Comparison of ENCODE assay signal across 13 cellular contexts in the genomic region with DNA sequence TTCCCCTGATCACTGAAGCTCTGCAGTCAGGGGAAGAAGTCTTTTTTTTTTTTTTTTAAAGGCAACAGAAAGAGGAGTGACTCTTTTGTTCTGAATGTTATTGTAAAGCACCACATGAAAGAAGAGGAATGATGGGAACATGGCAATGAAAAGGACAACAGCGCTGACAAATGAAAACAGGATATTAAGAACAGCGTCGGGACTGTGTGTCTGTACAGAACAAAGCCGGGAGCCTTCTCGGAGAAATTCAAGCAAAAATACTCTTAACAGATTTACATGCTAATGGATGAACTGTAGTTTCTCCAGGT. TPM values are rescaled to one million over a fixed set of nuclear protein-coding genes. Genes with fewer than 3 reads are reported as not detected.
DNase-seq lines count a peak whose midpoint lies in the region; ATAC-seq, FAIRE-seq and TF ChIP-seq lines count a peak whose summit lies in the region.
"Had no signal": no experiment of that assay in that cellular context is flagged by ENCODE, and none has a peak within 500 bp of the region (broad histone marks: within the 10 kb centered on the region; RNA-seq: fewer than 3 reads in every experiment).

No MANE protein-coding gene starts in this region.

- H2AFZ ChIP-seq in mesenchymal stem cell (ENCODE audit: low read depth, low read length), result no peak overlapping the region

- POLR2A ChIA-PET in A549 (lab: Yijun Ruan, JAX) (interaction anchor here (0.6 to 1.5 kb wide), 3 partner anchors 12 to 40 kb away, joined by 3 to 10 read pairs (median 3); a partner anchor contains a TSS), HEK293T (lab: Yijun Ruan, JAX) (interaction anchor here (1.1 to 1.2 kb wide), 2 partner anchors 40 to 41 kb away, joined by 3 to 4 read pairs; a partner anchor contains a TSS)

- no peak overlapping the region for H3K18ac ChIP-seq in mesenchymal stem cell (ENCODE audit: low read depth in 1 of 2, low read length in 2 of 2)

- H3K9ac ChIP-seq in mesenchymal stem cell (ENCODE audit: low read length), result peak overlapping the region; percentile 79

- no peak overlapping the region for H2BK12ac ChIP-seq in mesenchymal stem cell (ENCODE audit: low read length in 2 of 2)

- H3K79me1 ChIP-seq in mesenchymal stem cell (replicated peaks; ENCODE audit: low read length, poor library complexity, severe bottlenecking), result peaks cover 1% of the 10 kb centered on the region

- H3K4me2 ChIP-seq in A549, result peak overlapping the region; percentile 94
- no peak overlapping the region for H3K4me2 ChIP-seq in mesenchymal stem cell (ENCODE audit: low read length, poor library complexity, severe bottlenecking)

- no peak for FAIRE-seq in A549 (lab: Jason Lieb, UNC)

- TF ChIP-seq POLR2A in A549 (IDR thresholded peaks at IDR 0.05; ENCODE audit: low read length), result no peak

- H3K4me3 ChIP-seq in A549 (peak overlapping the region; percentile 22; the same call in 1 of the 3 replicates), brain microvascular endothelial cell (ENCODE audit: low read depth, low read length) (no peak overlapping the region), mesenchymal stem cell (ENCODE audit: insufficient read depth in 1 of 2, low read depth in 1 of 2, low read length in 2 of 2) (peak overlapping the region in 1 of 2 experiments; percentile 54)
- H3K4me3 ChIP-seq: SK-N-MC had no signal

- H3K14ac ChIP-seq in mesenchymal stem cell (ENCODE audit: low read length in 2 of 2), result no peak overlapping the region

- no peak overlapping the region for H3K4ac ChIP-seq in mesenchymal stem cell (ENCODE audit: low read depth in 1 of 2, low read length in 2 of 2)

- peak overlapping the region; percentile 95 to 96 for H3K27ac ChIP-seq in A549
- peak overlapping the region; percentile 97 for H3K27ac ChIP-seq in brain microvascular endothelial cell
- peak overlapping the region; percentile 90 for H3K27ac ChIP-seq in mesenchymal stem cell (ENCODE audit: low read length, poor library complexity, severe bottlenecking)
- H3K27ac ChIP-seq in substantia nigra (ENCODE audit: low read depth, low read length, poor library complexity, severe bottlenecking), result no peak overlapping the region
- H3K27ac ChIP-seq: C4-2B, SK-N-MC had no signal

- no peak for TF ChIP-seq EP300 in A549 (IDR thresholded peaks at IDR 0.05)

- WGBS in A549 (ENCODE audit: missing lambda C conversion rate), result 0% methylated on average over 5 of the region's 5 CpGs
- no CpG with 5 or more reads among the region's 5 CpGs for WGBS in mesenchymal stem cell

- H2AK5ac ChIP-seq in mesenchymal stem cell (ENCODE audit: low read length, severe bottlenecking), result no peak overlapping the region

- no peak overlapping the region for H2BK120ac ChIP-seq in mesenchymal stem cell (ENCODE audit: low read depth, low read length)

- H3K9me3 ChIP-seq in A549, result peaks cover 16% of the 10 kb centered on the region
- H3K9me3 ChIP-seq in mesenchymal stem cell (ENCODE audit: control insufficient read depth, low read length), result peaks cover 15% of the 10 kb centered on the region

- DNase-seq in A549 (ENCODE audit: low read depth in 1 of 2, low spot score in 1 of 2) (no peak), HEK293T (ENCODE audit: extremely low spot score) (no peak), brain microvascular endothelial cell (peak; percentile 39), mesenchymal stem cell (peak; percentile 24), NCI-H2081 treated with DMSO at 0.1 percent for 48 hours (lab: John Stamatoyannopoulos, UW) (no peak), substantia nigra (lab: John Stamatoyannopoulos, UW) (no peak)
- DNase-seq: anterior cingulate cortex, NCI-H1105, nucleus accumbens had no signal

- no peak for TF ChIP-seq RAD21 in A549 (conservative IDR thresholded peaks at IDR 0.05 in 1 of 2, IDR thresholded peaks at IDR 0.05 in 1 of 2)

- ATAC-seq in A549 (peak; percentile 15 to 44; a peak in 5 of 6 replicates), GM19328 (IDR thresholded peaks at IDR 0.05; ENCODE audit: unreplicated experiment) (no peak), GM18861 (IDR thresholded peaks at IDR 0.05; ENCODE audit: unreplicated experiment) (no peak)

- no peak overlapping the region for H2BK15ac ChIP-seq in mesenchymal stem cell (ENCODE audit: low read depth, poor library complexity, severe bottlenecking)

- H4K91ac ChIP-seq in mesenchymal stem cell (ENCODE audit: low read length), result no peak overlapping the region

- H3K4me1 ChIP-seq in A549 (peaks cover 82% of the 10 kb centered on the region), mesenchymal stem cell (ENCODE audit: control insufficient read depth, insufficient read depth, low read depth, low read length) (peaks cover 3% of the 10 kb centered on the region)

- H3K36me3 ChIP-seq in brain microvascular endothelial cell (replicated peaks) (no peaks in the 10 kb centered on the region), mesenchymal stem cell (ENCODE audit: control insufficient read depth in 1 of 2, insufficient read depth in 2 of 2, low read depth in 1 of 2, low read length in 2 of 2) (no peaks in the 10 kb centered on the region)

- in situ Hi-C loops in brain microvascular endothelial cell (cut with HindIII; ENCODE audit: low pct_ligation_motif_present, low sequenced_read_pairs), result no loop called here

- CTCF ChIA-PET in A549 (lab: Yijun Ruan, JAX) (interaction anchor here (0.6 to 1.6 kb wide), 5 partner anchors 18 to 143 kb away, joined by 3 to 6 read pairs (median 3); no protein-coding TSS in a partner anchor), HEK293T (lab: Yijun Ruan, JAX) (no interaction called here)

- no peak for TF ChIP-seq CTCF in A549 (IDR thresholded peaks at IDR 0.05)
- no peak for TF ChIP-seq CTCF in brain microvascular endothelial cell (IDR thresholded peaks at IDR 0.05; ENCODE audit: low read depth, low read length, missing control alignments)

- no peak overlapping the region for H3K23ac ChIP-seq in mesenchymal stem cell (ENCODE audit: low read length in 2 of 2)

- H4K8ac ChIP-seq in mesenchymal stem cell (ENCODE audit: low read length), result no peak overlapping the region

- H3K27me3 ChIP-seq in brain microvascular endothelial cell (replicated peaks) (no peaks in the 10 kb centered on the region), mesenchymal stem cell (ENCODE audit: control insufficient read depth in 1 of 2, insufficient read depth in 1 of 2, low read length in 2 of 2) (no peaks in the 10 kb centered on the region)

- peak overlapping the region; percentile 31 for H2BK5ac ChIP-seq in mesenchymal stem cell (ENCODE audit: low read depth, low read length, poor library complexity, severe bottlenecking)

TF ChIP-seq in A549, 52 proteins besides CTCF, POLR2A, EP300 and RAD21:
- TF ChIP-seq HDAC2 (IDR thresholded peaks at IDR 0.05) (no peak), MYC (IDR thresholded peaks at IDR 0.05; ENCODE audit: borderline replicate concordance, low read length) (0 out of 2 replicates have a peak, but pooled peaks have one; percentile 31)

TF ChIP-seq in HEK293T, 16 proteins besides CTCF, POLR2A, EP300 and RAD21:
- no peak for TF ChIP-seq SP1 (IDR thresholded peaks at IDR 0.05)
- peak; percentile 59; the same call in 1 of the 2 replicates for TF ChIP-seq ZNF384 (IDR thresholded peaks at IDR 0.05)
- no peak for TF ChIP-seq BHLHE40 (IDR thresholded peaks at IDR 0.05; ENCODE audit: borderline replicate concordance)
- TF ChIP-seq, protein P1, sequence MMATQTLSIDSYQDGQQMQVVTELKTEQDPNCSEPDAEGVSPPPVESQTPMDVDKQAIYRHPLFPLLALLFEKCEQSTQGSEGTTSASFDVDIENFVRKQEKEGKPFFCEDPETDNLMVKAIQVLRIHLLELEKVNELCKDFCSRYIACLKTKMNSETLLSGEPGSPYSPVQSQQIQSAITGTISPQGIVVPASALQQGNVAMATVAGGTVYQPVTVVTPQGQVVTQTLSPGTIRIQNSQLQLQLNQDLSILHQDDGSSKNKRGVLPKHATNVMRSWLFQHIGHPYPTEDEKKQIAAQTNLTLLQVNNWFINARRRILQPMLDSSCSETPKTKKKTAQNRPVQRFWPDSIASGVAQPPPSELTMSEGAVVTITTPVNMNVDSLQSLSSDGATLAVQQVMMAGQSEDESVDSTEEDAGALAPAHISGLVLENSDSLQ (IDR thresholded peaks at IDR 0.05), result no peak
- no peak for TF ChIP-seq NFRKB (IDR thresholded peaks at IDR 0.05)
- no peak for TF ChIP-seq L3MBTL2 (conservative IDR thresholded peaks at IDR 0.05)
- TF ChIP-seq FOXA1 (IDR thresholded peaks at IDR 0.05), result no peak
- TF ChIP-seq ELF4 (IDR thresholded peaks at IDR 0.05), result no peak
- no peak for TF ChIP-seq ARNT (IDR thresholded peaks at IDR 0.05)

RNA-seq across cellular contexts. Expression of a gene that starts 40.7 kb away (rescaled TPM):
- 106 and 113 TPM in 2 replicates for polyA plus RNA-seq in A549 (2011; rRNA removed)
- polyA plus RNA-seq in A549 (2012; cell fraction: cytosol; rRNA removed), result 54.5 and 56.8 TPM in 2 replicates
- polyA plus RNA-seq in A549 (2012; cell fraction: nucleus; rRNA removed), result 106 and 115 TPM in 2 replicates
- polyA plus RNA-seq in A549 (2017; fragmentation: RNase III; extraction: RNeasy Plus Mini Kit Qiagen cat#74134 plus additional on column Dnase treatment), result 58.3 to 59.8 TPM (median 59.5 TPM) in 3 replicates
- polyA minus RNA-seq in A549 (2011; rRNA and poly(A)+ RNA removed), result 178 and 200 TPM in 2 replicates
- 3.7 TPM for polyA plus RNA-seq in mesenchymal stem cell (2013, experiment 1 of 2)
- 2.7 TPM for polyA plus RNA-seq in mesenchymal stem cell (2013, experiment 2 of 2)

Comparison
In these comparisons a context has a peak if more than half of its experiments do, and no peak if none do; other contexts are left out.
1. ATAC-seq: peak in A549 (2 of 2); none in GM19328 (single experiment) and GM18861 (single experiment).
2. DNase-seq: peak in brain microvascular endothelial cell (single experiment) and mesenchymal stem cell (single experiment); none in A549 (0 of 2), HEK293T (single experiment), NCI-H2081 treated with DMSO at 0.1 percent for 48 hours (single experiment) and substantia nigra (0 of 49).